In the genomic region with DNA sequence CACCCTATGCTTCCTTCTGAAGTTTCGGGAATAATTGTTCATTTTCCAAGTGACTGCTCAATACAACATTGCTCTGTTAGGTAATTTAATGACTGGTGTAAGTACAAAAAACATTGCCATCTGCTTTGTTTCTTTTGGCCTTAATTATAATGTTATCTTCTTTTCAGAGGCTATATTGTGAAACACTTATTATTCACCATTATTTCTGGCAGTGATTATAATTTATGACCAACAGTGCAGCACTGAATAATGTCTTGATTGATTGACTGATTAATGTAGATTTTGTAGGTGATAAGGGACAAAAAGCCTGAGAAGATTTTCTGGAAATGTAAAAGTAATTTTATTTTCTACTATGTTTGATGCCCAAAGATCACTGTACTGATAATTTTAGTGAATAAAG, we compare ENCODE assay signal across 22 cellular contexts.
A peak's percentile ranks its signal among the peaks of the same experiment; 100 is the strongest.
DNase-seq lines count a peak whose midpoint lies in the region; ATAC-seq and TF ChIP-seq lines count a peak whose summit lies in the region.
"Had no signal": no experiment of that assay in that cellular context is flagged by ENCODE, and none has a peak within 500 bp of the region (broad histone marks: within the 10 kb centered on the region; RNA-seq: fewer than 3 reads in every experiment).

No MANE protein-coding gene starts in this region.

- H3K4me1 ChIP-seq in SK-N-SH (ENCODE audit: control insufficient read depth in 1 of 2, insufficient read depth in 2 of 2, low read depth in 1 of 2, low read length in 1 of 2), result peaks cover 0 to 5% of the 10 kb centered on the region in 2 experiments; a peak in 3 of 4 replicates

- H3K36me3 ChIP-seq in SK-N-SH (replicated peaks in 1 of 2; ENCODE audit: control insufficient read depth in 1 of 2, insufficient read depth in 2 of 2, low read length in 1 of 2), result no peaks in the 10 kb centered on the region

- H3K9ac ChIP-seq in SK-N-SH, result no peak overlapping the region

- no peaks in the 10 kb centered on the region for H3F3A ChIP-seq in SK-N-SH (replicated peaks; ENCODE audit: insufficient read depth)

- CTCF ChIA-PET in SK-N-SH (lab: Yijun Ruan, JAX), result interaction anchor here (0.7 to 0.8 kb wide), 3 partner anchors 17 to 455 kb away, joined by 3 read pairs; no protein-coding TSS in a partner anchor

- H2AFZ ChIP-seq in SK-N-SH (ENCODE audit: low read depth), result no peak overlapping the region

- no peaks in the 10 kb centered on the region for H3K27me3 ChIP-seq in SK-N-SH (ENCODE audit: insufficient read depth)

- peak overlapping the region in 1 of 2 experiments; percentile 68; a peak in 1 of 4 replicates for H3K27ac ChIP-seq in SK-N-SH (ENCODE audit: low read depth in 2 of 2, low read length in 1 of 2)

- no peaks in the 10 kb centered on the region for H3K9me2 ChIP-seq in SK-N-SH

- TF ChIP-seq CTCF in SK-N-SH (IDR thresholded peaks at IDR 0.05), result no peak
- no peak for TF ChIP-seq CTCF in fibroblast of pulmonary artery (IDR thresholded peaks at IDR 0.05; ENCODE audit: low read length, missing control alignments)

- peak; percentile 11 for DNase-seq in AG20443 (ENCODE audit: low spot score)
- peak; percentile 78 for DNase-seq in NCI-H1105 treated with DMSO at 0.1 percent for 48 hours (lab: John Stamatoyannopoulos, UW)
- peak; percentile 28 for DNase-seq in SK-N-SH
- peak; percentile 49 for DNase-seq in fibroblast of pulmonary artery (ENCODE audit: low read depth)
- DNase-seq in COLO829 (ENCODE audit: low spot score), result no peak
- no peak for DNase-seq in stimulated activated naive CD4-positive, alpha-beta T cell (lab: John Stamatoyannopoulos, UW)
- DNase-seq: activated B cell treated with CpG ODN at 0.5 μM for 24 hours; activated CD4-positive, alpha-beta T cell treated with anti-CD3 and anti-CD28 coated beads, Interleukin-2, amount 50 U/mL, for 4 hours; activated naive CD4-positive, alpha-beta T cell treated with Interleukin-2 at 50 U/mL for 16 hours; C1 segment of cervical spinal cord; DND-41; effector memory CD4-positive, alpha-beta T cell; hypothalamus; immature natural killer cell; NCI-H2081; SHP77 treated with DMSO at 0.1 percent for 48 hours; stimulated activated CD4-positive, alpha-beta T cell treated with anti-CD3 and anti-CD28 coated beads, Interleukin-4, amount 100 ng/mL, for 24 hours; stimulated activated naive B cell treated with anti-CD40 and anti-IgM and Interleukin-4, amounts not matched to agents 10 μg/mL and 1 μg/mL and 100 μg/mL, for 72 hours had no signal

- H3K4me3 ChIP-seq in SK-N-SH (ENCODE audit: low read depth in 2 of 2, low read length in 1 of 2), result no peak overlapping the region
- no peak overlapping the region for H3K4me3 ChIP-seq in fibroblast of pulmonary artery (replicated peaks; ENCODE audit: low read depth, low read length)

- no peak; the same call in 1 of the 2 replicates for TF ChIP-seq RAD21 in SK-N-SH (IDR thresholded peaks at IDR 0.05; ENCODE audit: low read length)

- no peak overlapping the region for H3K4me2 ChIP-seq in SK-N-SH

- ATAC-seq in GM21723 (IDR thresholded peaks at IDR 0.05; ENCODE audit: unreplicated experiment) (no peak), GM21515 (IDR thresholded peaks at IDR 0.05; ENCODE audit: unreplicated experiment) (no peak)
- ATAC-seq: left lobe of liver; sciatic nerve; stimulated activated naive B cell treated with anti-CD40 and anti-IgM and Interleukin-4, amounts not matched to agents 10 μg/mL and 1 μg/mL and 100 μg/mL, for 72 hours had no signal

- WGBS in SK-N-SH (ENCODE audit: low lambda C conversion rate), result 34% methylated on average over 1 of the region's 1 CpG

- POLR2A ChIA-PET in SK-N-SH (lab: Yijun Ruan, JAX), result no interaction called here

- H3K9me3 ChIP-seq in SK-N-SH, result no peaks in the 10 kb centered on the region

- H3K79me2 ChIP-seq in SK-N-SH (ENCODE audit: insufficient read depth), result 0 out of 2 replicates have a peak, but pooled peaks cover 6% of the 10 kb centered on the region

- TF ChIP-seq EP300 in SK-N-SH (IDR thresholded peaks at IDR 0.05; ENCODE audit: borderline replicate concordance in 1 of 2, low read depth in 1 of 2, low read length in 1 of 2), result peak in 1 of 2 experiments; percentile 97; a peak in 2 of 4 replicates

- H4K20me1 ChIP-seq in SK-N-SH (ENCODE audit: insufficient read depth), result no peaks in the 10 kb centered on the region

TF ChIP-seq in SK-N-SH, 30 proteins besides CTCF, POLR2A, EP300 and RAD21 (continues in another document):
- TF ChIP-seq, protein P1, sequence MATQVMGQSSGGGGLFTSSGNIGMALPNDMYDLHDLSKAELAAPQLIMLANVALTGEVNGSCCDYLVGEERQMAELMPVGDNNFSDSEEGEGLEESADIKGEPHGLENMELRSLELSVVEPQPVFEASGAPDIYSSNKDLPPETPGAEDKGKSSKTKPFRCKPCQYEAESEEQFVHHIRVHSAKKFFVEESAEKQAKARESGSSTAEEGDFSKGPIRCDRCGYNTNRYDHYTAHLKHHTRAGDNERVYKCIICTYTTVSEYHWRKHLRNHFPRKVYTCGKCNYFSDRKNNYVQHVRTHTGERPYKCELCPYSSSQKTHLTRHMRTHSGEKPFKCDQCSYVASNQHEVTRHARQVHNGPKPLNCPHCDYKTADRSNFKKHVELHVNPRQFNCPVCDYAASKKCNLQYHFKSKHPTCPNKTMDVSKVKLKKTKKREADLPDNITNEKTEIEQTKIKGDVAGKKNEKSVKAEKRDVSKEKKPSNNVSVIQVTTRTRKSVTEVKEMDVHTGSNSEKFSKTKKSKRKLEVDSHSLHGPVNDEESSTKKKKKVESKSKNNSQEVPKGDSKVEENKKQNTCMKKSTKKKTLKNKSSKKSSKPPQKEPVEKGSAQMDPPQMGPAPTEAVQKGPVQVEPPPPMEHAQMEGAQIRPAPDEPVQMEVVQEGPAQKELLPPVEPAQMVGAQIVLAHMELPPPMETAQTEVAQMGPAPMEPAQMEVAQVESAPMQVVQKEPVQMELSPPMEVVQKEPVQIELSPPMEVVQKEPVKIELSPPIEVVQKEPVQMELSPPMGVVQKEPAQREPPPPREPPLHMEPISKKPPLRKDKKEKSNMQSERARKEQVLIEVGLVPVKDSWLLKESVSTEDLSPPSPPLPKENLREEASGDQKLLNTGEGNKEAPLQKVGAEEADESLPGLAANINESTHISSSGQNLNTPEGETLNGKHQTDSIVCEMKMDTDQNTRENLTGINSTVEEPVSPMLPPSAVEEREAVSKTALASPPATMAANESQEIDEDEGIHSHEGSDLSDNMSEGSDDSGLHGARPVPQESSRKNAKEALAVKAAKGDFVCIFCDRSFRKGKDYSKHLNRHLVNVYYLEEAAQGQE (IDR thresholded peaks at IDR 0.05; ENCODE audit: low read depth, low read length), result no peak
- TF ChIP-seq FOXM1 (IDR thresholded peaks at IDR 0.05; ENCODE audit: low read depth), result no peak
- TF ChIP-seq, protein P2, sequence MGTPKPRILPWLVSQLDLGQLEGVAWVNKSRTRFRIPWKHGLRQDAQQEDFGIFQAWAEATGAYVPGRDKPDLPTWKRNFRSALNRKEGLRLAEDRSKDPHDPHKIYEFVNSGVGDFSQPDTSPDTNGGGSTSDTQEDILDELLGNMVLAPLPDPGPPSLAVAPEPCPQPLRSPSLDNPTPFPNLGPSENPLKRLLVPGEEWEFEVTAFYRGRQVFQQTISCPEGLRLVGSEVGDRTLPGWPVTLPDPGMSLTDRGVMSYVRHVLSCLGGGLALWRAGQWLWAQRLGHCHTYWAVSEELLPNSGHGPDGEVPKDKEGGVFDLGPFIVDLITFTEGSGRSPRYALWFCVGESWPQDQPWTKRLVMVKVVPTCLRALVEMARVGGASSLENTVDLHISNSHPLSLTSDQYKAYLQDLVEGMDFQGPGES (IDR thresholded peaks at IDR 0.05; ENCODE audit: low read depth, low read length), result no peak
- TF ChIP-seq ELF1 (IDR thresholded peaks at IDR 0.05), result no peak
- TF ChIP-seq, protein P3, sequence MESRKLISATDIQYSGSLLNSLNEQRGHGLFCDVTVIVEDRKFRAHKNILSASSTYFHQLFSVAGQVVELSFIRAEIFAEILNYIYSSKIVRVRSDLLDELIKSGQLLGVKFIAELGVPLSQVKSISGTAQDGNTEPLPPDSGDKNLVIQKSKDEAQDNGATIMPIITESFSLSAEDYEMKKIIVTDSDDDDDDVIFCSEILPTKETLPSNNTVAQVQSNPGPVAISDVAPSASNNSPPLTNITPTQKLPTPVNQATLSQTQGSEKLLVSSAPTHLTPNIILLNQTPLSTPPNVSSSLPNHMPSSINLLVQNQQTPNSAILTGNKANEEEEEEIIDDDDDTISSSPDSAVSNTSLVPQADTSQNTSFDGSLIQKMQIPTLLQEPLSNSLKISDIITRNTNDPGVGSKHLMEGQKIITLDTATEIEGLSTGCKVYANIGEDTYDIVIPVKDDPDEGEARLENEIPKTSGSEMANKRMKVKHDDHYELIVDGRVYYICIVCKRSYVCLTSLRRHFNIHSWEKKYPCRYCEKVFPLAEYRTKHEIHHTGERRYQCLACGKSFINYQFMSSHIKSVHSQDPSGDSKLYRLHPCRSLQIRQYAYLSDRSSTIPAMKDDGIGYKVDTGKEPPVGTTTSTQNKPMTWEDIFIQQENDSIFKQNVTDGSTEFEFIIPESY (IDR thresholded peaks at IDR 0.05; ENCODE audit: borderline replicate concordance, low read depth), result no peak
- TF ChIP-seq MEF2A (IDR thresholded peaks at IDR 0.05; ENCODE audit: borderline replicate concordance, low read depth), result no peak
- no peak for TF ChIP-seq EZH2phosphoT487 (IDR thresholded peaks at IDR 0.05; ENCODE audit: borderline replicate concordance, low read depth)
- peak; percentile 95 for TF ChIP-seq GATA2 (CRISPR knock-in tag; IDR thresholded peaks at IDR 0.05)
- peak; percentile 52 for TF ChIP-seq TCF12 (IDR thresholded peaks at IDR 0.05)
- no peak for TF ChIP-seq GABPA (IDR thresholded peaks at IDR 0.05; ENCODE audit: low read depth)
- TF ChIP-seq SMC3 (IDR thresholded peaks at IDR 0.05; ENCODE audit: low read depth, low read length), result no peak
- TF ChIP-seq FOSL2 (IDR thresholded peaks at IDR 0.05; ENCODE audit: borderline replicate concordance, low read depth), result no peak
- TF ChIP-seq POLR2AphosphoS5 (IDR thresholded peaks at IDR 0.05; ENCODE audit: low read depth, low read length), result 0 out of 2 replicates have a peak, but pooled peaks have one; percentile 24
- no peak for TF ChIP-seq JUND (IDR thresholded peaks at IDR 0.05)
- TF ChIP-seq, protein P4, sequence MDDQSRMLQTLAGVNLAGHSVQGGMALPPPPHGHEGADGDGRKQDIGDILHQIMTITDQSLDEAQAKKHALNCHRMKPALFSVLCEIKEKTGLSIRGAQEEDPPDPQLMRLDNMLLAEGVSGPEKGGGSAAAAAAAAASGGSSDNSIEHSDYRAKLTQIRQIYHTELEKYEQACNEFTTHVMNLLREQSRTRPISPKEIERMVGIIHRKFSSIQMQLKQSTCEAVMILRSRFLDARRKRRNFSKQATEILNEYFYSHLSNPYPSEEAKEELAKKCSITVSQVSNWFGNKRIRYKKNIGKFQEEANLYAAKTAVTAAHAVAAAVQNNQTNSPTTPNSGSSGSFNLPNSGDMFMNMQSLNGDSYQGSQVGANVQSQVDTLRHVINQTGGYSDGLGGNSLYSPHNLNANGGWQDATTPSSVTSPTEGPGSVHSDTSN (IDR thresholded peaks at IDR 0.05), result peak; percentile 65
- no peak for TF ChIP-seq SIN3A (IDR thresholded peaks at IDR 0.05; ENCODE audit: borderline replicate concordance, low read depth, low read length)

Comparison
In these comparisons a context has a peak if more than half of its experiments do, and no peak if none do; other contexts are left out.
1. DNase-seq: peak in AG20443 (single experiment), NCI-H1105 treated with DMSO at 0.1 percent for 48 hours (single experiment), SK-N-SH (single experiment) and fibroblast of pulmonary artery (single experiment); none in COLO829 (single experiment) and stimulated activated naive CD4-positive, alpha-beta T cell (0 of 6).